Comparison of ENCODE assay signal across 20 cellular contexts in the genomic region with DNA sequence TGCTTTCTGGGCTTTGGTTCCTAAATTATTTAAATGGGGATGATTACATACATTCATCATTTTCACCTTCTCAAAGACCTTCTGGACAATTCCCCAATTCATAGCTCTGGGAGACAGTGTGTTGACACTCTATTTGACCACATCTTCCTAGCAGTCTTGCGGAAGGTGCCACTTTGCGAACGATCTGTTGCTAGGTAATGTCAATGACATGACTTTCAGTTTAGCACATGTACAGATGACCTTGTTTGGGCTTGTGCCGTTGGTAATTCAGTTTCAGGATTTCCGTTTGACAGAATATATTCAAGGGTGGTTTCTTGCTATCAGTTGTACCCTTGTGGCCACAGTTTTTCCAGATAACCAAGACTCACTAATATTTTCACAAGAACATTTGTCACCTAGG.
"Had no signal": no experiment of that assay in that cellular context is flagged by ENCODE, and none has a peak within 500 bp of the region (broad histone marks: within the 10 kb centered on the region; RNA-seq: fewer than 3 reads in every experiment).

No MANE protein-coding gene starts in this region.

- H3K4me1 ChIP-seq: pancreas, psoas muscle, right atrium auricular region, tibial artery had no signal

- H3K9me3 Mint-ChIP-seq: activated naive CD8-positive, alpha-beta T cell treated with anti-CD3 and anti-CD28 coated beads, Interleukin-2, amount 10 ng/mL, durations not matched to agents 7 days and 5 days; activated T-cell treated with anti-CD3 and anti-CD28 coated beads, Interleukin-2, amount 50 U/mL, for 4 hours; nephron had no signal

- H3K27me3 Mint-ChIP-seq: activated naive CD8-positive, alpha-beta T cell treated with anti-CD3 and anti-CD28 coated beads, Interleukin-2, amount 10 ng/mL, durations not matched to agents 7 days and 5 days; stimulated activated naive CD8-positive, alpha-beta T cell treated with anti-CD3 and anti-CD28 coated beads, Interleukin-15, Interleukin-2, amounts not matched to agents 100 ng/mL and 50 ng/mL, for 24 hours had no signal

- H3K27ac Mint-ChIP-seq: activated naive CD8-positive, alpha-beta T cell treated with anti-CD3 and anti-CD28 coated beads, Interleukin-2, amount 10 ng/mL, durations not matched to agents 7 days and 5 days; nephron; stimulated activated naive CD8-positive, alpha-beta T cell treated with anti-CD3 and anti-CD28 coated beads, Interleukin-15, Interleukin-2, amounts not matched to agents 100 ng/mL and 50 ng/mL, for 24 hours; WTC11 had no signal

- H3K4me3 Mint-ChIP-seq: activated naive CD8-positive, alpha-beta T cell treated with anti-CD3 and anti-CD28 coated beads, Interleukin-2, amount 10 ng/mL, durations not matched to agents 7 days and 5 days; activated T-cell treated with anti-CD3 and anti-CD28 coated beads, Interleukin-2, amount 50 U/mL, for 4 hours; nephron; stimulated activated naive CD8-positive, alpha-beta T cell treated with anti-CD3 and anti-CD28 coated beads, Interleukin-15, Interleukin-2, amounts not matched to agents 100 ng/mL and 50 ng/mL, for 24 hours; WTC11 had no signal

- H3K79me2 ChIP-seq: hepatocyte had no signal

- H3K27ac ChIP-seq: hepatocyte, pancreas, psoas muscle, right atrium auricular region, tibial artery had no signal

- H3K36me3 ChIP-seq: pancreas, right atrium auricular region, tibial artery had no signal

- ATAC-seq: left ventricle myocardium superior, psoas muscle, WTC11 had no signal

- H3K36me3 Mint-ChIP-seq: activated naive CD8-positive, alpha-beta T cell treated with anti-CD3 and anti-CD28 coated beads, Interleukin-2, amount 10 ng/mL, durations not matched to agents 7 days and 5 days; WTC11 had no signal

- H3K4me1 Mint-ChIP-seq: activated naive CD8-positive, alpha-beta T cell treated with anti-CD3 and anti-CD28 coated beads, Interleukin-2, amount 10 ng/mL, durations not matched to agents 7 days and 5 days; nephron had no signal

- H3K4me3 ChIP-seq: hepatocyte, pancreas, psoas muscle, right atrium auricular region, tibial artery had no signal

- H3K4me2 ChIP-seq: hepatocyte had no signal

- H3K9me3 ChIP-seq: pancreas, psoas muscle, right atrium auricular region, tibial artery had no signal

- DNase-seq: activated CD8-positive, alpha-beta memory T cell treated with anti-CD3 and anti-CD28 coated beads, Interleukin-2, amount 50 U/mL, for 48 hours; activated naive CD4-positive, alpha-beta T cell treated with Interleukin-2 at 50 U/mL for 16 hours; activated naive CD8-positive, alpha-beta T cell treated with anti-CD3 and anti-CD28 coated beads, Interleukin-2, amount 10 ng/mL, durations not matched to agents 7 days and 5 days; activated T-cell treated with anti-CD3 and anti-CD28 coated beads, Interleukin-2, amount 50 U/mL, for 4 hours; amygdala; cortex of kidney; foreskin melanocyte; left ventricle myocardium superior; midbrain; pancreas; psoas muscle; stimulated activated CD4-positive, alpha-beta T cell treated with anti-CD3 and anti-CD28 coated beads, Interleukin-12 subunit alpha, Interleukin-12 subunit beta, amount 100 ng/mL, for 4 hours; stimulated activated CD4-positive, alpha-beta T cell treated with anti-CD3 and anti-CD28 coated beads, Interleukin-4, amount 100 ng/mL, for 4 hours; substantia nigra; tibial artery had no signal

- H3K27me3 ChIP-seq: hepatocyte, right atrium auricular region, tibial artery had no signal

- H2AFZ ChIP-seq: hepatocyte had no signal
